Comparison of ENCODE assay signal across 34 cellular contexts in genomic region chr1:152367436-152367835, GRCh38. TPM values are rescaled to one million over a fixed set of nuclear protein-coding genes. Genes with fewer than 3 reads are reported as not detected.
"Had no signal": no experiment of that assay in that cellular context is flagged by ENCODE, and none has a peak within 500 bp of the region (broad histone marks: within the 10 kb centered on the region; RNA-seq: fewer than 3 reads in every experiment).

No MANE protein-coding gene starts in this region.

- H3K27ac ChIP-seq: gastroesophageal sphincter, heart left ventricle, hepatocyte, left lung, pancreas, right lobe of liver, stomach, testis, tibial artery, upper lobe of left lung had no signal

- H3K4me2 ChIP-seq: hepatocyte, smooth muscle cell had no signal

- H3K79me2 ChIP-seq: hepatocyte had no signal

- ATAC-seq: effector memory CD8-positive, alpha-beta T cell; gastroesophageal sphincter; heart left ventricle; left cardiac atrium; left lung; naive thymus-derived CD8-positive, alpha-beta T cell; pancreas; right lobe of liver; stimulated activated effector memory CD8-positive, alpha-beta T cell treated with anti-CD3 and anti-CD28 coated beads, Interleukin-12 subunit alpha, Interleukin-12 subunit beta, amount 100 ng/mL, for 72 hours had no signal

- H3K4me3 ChIP-seq: gastroesophageal sphincter, heart left ventricle, hepatocyte, left lung, pancreas, right lobe of liver, smooth muscle cell, stomach, testis, tibial artery, upper lobe of left lung had no signal

- H3K4me1 ChIP-seq: gastroesophageal sphincter, heart left ventricle, left lung, pancreas, right lobe of liver, stomach, testis, tibial artery, upper lobe of left lung had no signal

- H2AFZ ChIP-seq: hepatocyte had no signal

- H3K27me3 ChIP-seq: gastroesophageal sphincter, heart left ventricle, hepatocyte, left lung, pancreas, right lobe of liver, testis, tibial artery, upper lobe of left lung had no signal

- H3K9me3 ChIP-seq: right lobe of liver, testis had no signal

- DNase-seq: caudate nucleus; cerebellar nuclear complex; cortex of kidney; effector memory CD8-positive, alpha-beta T cell; erythroblast; foreskin fibroblast; heart left ventricle; left cardiac atrium; left lung; mesendoderm; midbrain; naive thymus-derived CD8-positive, alpha-beta T cell; occipital lobe; pancreas; right lobe of liver; stimulated activated CD4-positive, alpha-beta T cell treated with anti-CD3 and anti-CD28 coated beads, Interleukin-12 subunit alpha, Interleukin-12 subunit beta, amount 100 ng/mL, for 4 hours; stimulated activated CD4-positive, alpha-beta T cell treated with anti-CD3 and anti-CD28 coated beads, Interleukin-1b, Interleukin-23, amount 100 ng/mL, for 48 hours; stimulated activated CD4-positive, alpha-beta T cell treated with anti-CD3 and anti-CD28 coated beads, Interleukin-4, amount 100 ng/mL, for 1 hour; stimulated activated naive CD4-positive, alpha-beta T cell treated with Interleukin-2 at 50 U/mL for 16 hours; stomach; testis; tibial artery; upper lobe of left lung had no signal

- H3K36me3 ChIP-seq: gastroesophageal sphincter, heart left ventricle, left lung, pancreas, right lobe of liver, stomach, tibial artery, upper lobe of left lung had no signal

RNA-seq across cellular contexts. Expression of gene FLG2, which starts 7.6 kb away (rescaled TPM):
- total RNA-seq: dermis microvascular lymphatic vessel endothelial cell, gastroesophageal sphincter, heart left ventricle, hepatocyte, kidney epithelial cell, left cardiac atrium, left lung, lung microvascular endothelial cell, mucosa of gallbladder, occipital lobe, pancreas, progenitor cell of endocrine pancreas, right lobe of liver, smooth muscle cell, upper lobe of left lung had no signal
- polyA plus RNA-seq: heart left ventricle, hepatocyte, neural cell, smooth muscle cell had no signal

RNA-seq across cellular contexts. Expression of gene FLG, which starts 42.4 kb away (rescaled TPM):
- total RNA-seq: dermis microvascular lymphatic vessel endothelial cell, hepatocyte, kidney epithelial cell, left cardiac atrium, left lung, lung microvascular endothelial cell, mucosa of gallbladder, occipital lobe, pancreas, progenitor cell of endocrine pancreas, right lobe of liver, smooth muscle cell, subcutaneous adipose tissue, upper lobe of left lung had no signal
- polyA plus RNA-seq: hepatocyte; naive thymus-derived CD8-positive, alpha-beta T cell; neural cell; smooth muscle cell had no signal

RNA-seq across cellular contexts. Expression of gene CRNN, which starts 46.6 kb away (rescaled TPM):
- total RNA-seq: dermis microvascular lymphatic vessel endothelial cell; heart left ventricle; hepatocyte; kidney epithelial cell; left cardiac atrium; left lung; lung microvascular endothelial cell; mucosa of gallbladder; naive thymus-derived CD8-positive, alpha-beta T cell; occipital lobe; pancreas; progenitor cell of endocrine pancreas; right lobe of liver; smooth muscle cell; subcutaneous adipose tissue; upper lobe of left lung had no signal
- polyA plus RNA-seq: hepatocyte; naive thymus-derived CD8-positive, alpha-beta T cell; neural cell; smooth muscle cell had no signal
